9 cellular contexts compared by ENCODE assay signal in genomic region chr2:47346-48218, GRCh38. TPM values are rescaled to one million over a fixed set of nuclear protein-coding genes. Genes with fewer than 3 reads are reported as not detected.
A peak's percentile ranks its signal among the peaks of the same experiment; 100 is the strongest.
DNase-seq lines count a peak whose midpoint lies in the region; ATAC-seq and TF ChIP-seq lines count a peak whose summit lies in the region.
"Had no signal": no experiment of that assay in that cellular context is flagged by ENCODE, and none has a peak within 500 bp of the region (broad histone marks: within the 10 kb centered on the region; RNA-seq: fewer than 3 reads in every experiment).

No MANE protein-coding gene starts in this region.

- no peaks in the 10 kb centered on the region for H3K9me3 Mint-ChIP-seq in stimulated activated naive CD8-positive, alpha-beta T cell treated with anti-CD3 and anti-CD28 coated beads, Interleukin-15, Interleukin-2, amounts not matched to agents 100 ng/mL and 50 ng/mL, for 24 hours
- no peaks in the 10 kb centered on the region for H3K9me3 Mint-ChIP-seq in naive thymus-derived CD4-positive, alpha-beta T cell

- no peak for ATAC-seq in stimulated activated naive CD8-positive, alpha-beta T cell treated with anti-CD3 and anti-CD28 coated beads, Interleukin-15, Interleukin-2, amounts not matched to agents 100 U/mL and 50 U/mL, for 24 hours
- no peak for ATAC-seq in naive thymus-derived CD4-positive, alpha-beta T cell
- ATAC-seq in SK-N-SH treated with all-trans-retinoic acid at 6 μM for 48 hours (no peak), GM21367 (IDR thresholded peaks at IDR 0.05; ENCODE audit: unreplicated experiment) (no peak)

- H3K36me3 ChIP-seq in naive thymus-derived CD4-positive, alpha-beta T cell (ENCODE audit: control insufficient read depth in 2 of 3, insufficient read depth in 3 of 3, low read length in 3 of 3) = no peaks in the 10 kb centered on the region

- CTCF ChIA-PET in naive thymus-derived CD4-positive, alpha-beta T cell (lab: Charles Lee) = no interaction called here

- DNase-seq in stimulated activated naive CD8-positive, alpha-beta T cell treated with anti-CD3 and anti-CD28 coated beads, Interleukin-15, Interleukin-2, amounts not matched to agents 100 U/mL and 50 U/mL, for 24 hours = no peak
- DNase-seq in epithelial cell of prostate (ENCODE audit: low read depth, low spot score) (no peak), NCI-H1694 (lab: John Stamatoyannopoulos, UW) (no peak)
- no peak for DNase-seq in naive thymus-derived CD4-positive, alpha-beta T cell
- DNase-seq in effector CD4-positive, alpha-beta T cell = no peak
- DNase-seq: SHP77 had no signal

- peaks cover 0 to 4% of the 10 kb centered on the region in 2 donors for H3K4me1 ChIP-seq in naive thymus-derived CD4-positive, alpha-beta T cell (ENCODE audit: control insufficient read depth in 2 of 2, insufficient read depth in 2 of 2, low read length in 2 of 2)

- POLR2A ChIA-PET in naive thymus-derived CD4-positive, alpha-beta T cell (lab: Charles Lee) = interaction anchor here (0.7 kb wide), 1 partner anchor 29 kb away, joined by 3 read pairs; no protein-coding TSS in a partner anchor

- no peaks in the 10 kb centered on the region for H3K27me3 ChIP-seq in naive thymus-derived CD4-positive, alpha-beta T cell (ENCODE audit: control insufficient read depth in 2 of 2, insufficient read depth in 2 of 2, low read length in 2 of 2)

- H3K9me3 ChIP-seq in naive thymus-derived CD4-positive, alpha-beta T cell (ENCODE audit: control insufficient read depth in 2 of 3, low read length in 3 of 3) = no peaks in the 10 kb centered on the region

- intact Hi-C loops in naive thymus-derived CD4-positive, alpha-beta T cell (cut with micrococcal nuclease) = no loop called here

- peaks cover 62% of the 10 kb centered on the region for H3K27me3 Mint-ChIP-seq in stimulated activated naive CD8-positive, alpha-beta T cell treated with anti-CD3 and anti-CD28 coated beads, Interleukin-15, Interleukin-2, amounts not matched to agents 100 ng/mL and 50 ng/mL, for 24 hours
- peaks cover 16 to 65% (median 47%) of the 10 kb centered on the region in 5 donors for H3K27me3 Mint-ChIP-seq in naive thymus-derived CD4-positive, alpha-beta T cell

- peaks cover 4% of the 10 kb centered on the region for H3K4me1 Mint-ChIP-seq in stimulated activated naive CD8-positive, alpha-beta T cell treated with anti-CD3 and anti-CD28 coated beads, Interleukin-15, Interleukin-2, amounts not matched to agents 100 ng/mL and 50 ng/mL, for 24 hours (ENCODE audit: low read depth)
- H3K4me1 Mint-ChIP-seq in naive thymus-derived CD4-positive, alpha-beta T cell = peaks cover 3 to 22% (median 17%) of the 10 kb centered on the region in 7 donors

- no peak overlapping the region for H3K27ac Mint-ChIP-seq in stimulated activated naive CD8-positive, alpha-beta T cell treated with anti-CD3 and anti-CD28 coated beads, Interleukin-15, Interleukin-2, amounts not matched to agents 100 ng/mL and 50 ng/mL, for 24 hours
- H3K27ac Mint-ChIP-seq in naive thymus-derived CD4-positive, alpha-beta T cell = no peak overlapping the region

- H3K27ac ChIP-seq in epithelial cell of prostate = peak overlapping the region; percentile 97
- no peak overlapping the region for H3K27ac ChIP-seq in naive thymus-derived CD4-positive, alpha-beta T cell (ENCODE audit: low read depth, low read length)

- H3K4me3 Mint-ChIP-seq in stimulated activated naive CD8-positive, alpha-beta T cell treated with anti-CD3 and anti-CD28 coated beads, Interleukin-15, Interleukin-2, amounts not matched to agents 100 ng/mL and 50 ng/mL, for 24 hours = peak overlapping the region; percentile 65
- peak overlapping the region in 9 of 10 donors; percentile 76 to 92 (median 89) for H3K4me3 Mint-ChIP-seq in naive thymus-derived CD4-positive, alpha-beta T cell

- H3K4me3 ChIP-seq in naive thymus-derived CD4-positive, alpha-beta T cell (ENCODE audit: low read length) = peak overlapping the region; percentile 46

- H3K36me3 Mint-ChIP-seq in stimulated activated naive CD8-positive, alpha-beta T cell treated with anti-CD3 and anti-CD28 coated beads, Interleukin-15, Interleukin-2, amounts not matched to agents 100 ng/mL and 50 ng/mL, for 24 hours (ENCODE audit: low read depth) = no peaks in the 10 kb centered on the region
- H3K36me3 Mint-ChIP-seq in naive thymus-derived CD4-positive, alpha-beta T cell = peaks cover 0 to 4% (median 2%) of the 10 kb centered on the region in 5 donors

TF ChIP-seq in SK-N-SH treated with all-trans-retinoic acid at 6 μM for 48 hours, 23 proteins besides CTCF, POLR2A, EP300 and RAD21 (continues in another document):
- TF ChIP-seq CREB5 (CRISPR knock-in tag; IDR thresholded peaks at IDR 0.05; ENCODE audit: low read depth) (no peak), RARB (CRISPR knock-in tag; IDR thresholded peaks at IDR 0.05) (no peak), OSR1 (CRISPR knock-in tag; IDR thresholded peaks at IDR 0.05) (no peak), TSHZ2 (CRISPR knock-in tag; IDR thresholded peaks at IDR 0.05) (no peak), TOX (CRISPR knock-in tag; IDR thresholded peaks at IDR 0.05; ENCODE audit: borderline replicate concordance) (no peak), ESRRG (CRISPR knock-in tag; IDR thresholded peaks at IDR 0.05) (no peak), CSDC2 (CRISPR knock-in tag; IDR thresholded peaks at IDR 0.05) (no peak), GLIS3 (CRISPR knock-in tag; IDR thresholded peaks at IDR 0.05) (no peak), ISL1 (CRISPR knock-in tag; IDR thresholded peaks at IDR 0.05) (no peak), POU6F1 (CRISPR knock-in tag; IDR thresholded peaks at IDR 0.05; ENCODE audit: borderline replicate concordance, low read depth) (no peak), ZNF70 (CRISPR knock-in tag; IDR thresholded peaks at IDR 0.05) (no peak), ZFP3 (CRISPR knock-in tag; IDR thresholded peaks at IDR 0.05) (no peak), ARNTL (CRISPR knock-in tag; IDR thresholded peaks at IDR 0.05; ENCODE audit: borderline replicate concordance, low read depth) (no peak), ZNF565 (CRISPR knock-in tag; conservative IDR thresholded peaks at IDR 0.05; ENCODE audit: low read depth) (no peak), ZC3H10 (CRISPR knock-in tag; IDR thresholded peaks at IDR 0.05) (no peak)

RNA-seq across cellular contexts. Expression of gene FAM110C, which starts 1.3 kb away (rescaled TPM):
- total RNA-seq in naive thymus-derived CD4-positive, alpha-beta T cell = 1 to 10 TPM in 1 of 5 experiments, under 1 TPM in 3, not detected in 1; 0.11 to 1.5 (median 0.19) TPM
- under 1 TPM in 1 of 2 donors, not detected in 1; 0.06 TPM for polyA plus RNA-seq in naive thymus-derived CD4-positive, alpha-beta T cell
